ENCODE assay signal across 11 cellular contexts in the genomic region with DNA sequence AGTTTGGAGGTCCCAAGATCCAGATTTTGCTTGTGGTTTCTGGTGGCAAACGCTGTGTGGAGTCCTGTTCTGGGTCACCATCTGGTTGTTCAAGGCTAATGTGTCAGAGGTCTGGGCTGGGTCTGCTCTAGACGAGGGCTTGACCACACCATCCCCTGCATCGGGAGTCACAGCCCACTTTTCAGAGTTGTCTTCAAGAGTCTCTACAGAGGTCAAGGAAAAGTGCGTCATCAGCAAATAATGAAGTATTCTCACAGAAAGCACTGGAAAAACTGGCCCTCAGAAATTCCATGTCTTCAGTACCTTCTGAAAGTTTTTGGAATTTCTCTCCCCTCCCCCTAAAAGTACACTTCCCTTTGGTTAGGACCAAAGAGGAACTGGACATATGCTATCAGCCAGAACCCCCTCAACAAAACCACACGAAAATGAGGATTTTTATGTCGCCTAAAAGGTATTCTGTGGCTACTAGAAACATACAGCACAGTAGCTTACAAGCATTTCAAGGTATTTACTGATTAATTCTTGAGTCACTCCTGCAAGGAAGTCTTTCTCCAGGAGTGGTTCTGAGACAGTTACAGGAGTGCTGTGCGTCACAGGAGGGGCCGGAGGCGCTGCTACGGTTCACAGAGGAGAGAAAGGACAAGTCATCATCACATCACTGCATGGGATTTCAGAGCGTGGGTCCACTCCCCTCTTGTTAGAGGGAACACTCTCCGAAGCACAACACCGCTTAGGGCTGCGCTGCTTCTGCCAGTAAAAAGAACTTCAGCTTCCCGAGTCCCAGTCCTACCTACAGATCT. TPM values are rescaled to one million over a fixed set of nuclear protein-coding genes. Genes with fewer than 3 reads are reported as not detected.
A peak's percentile ranks its signal among the peaks of the same experiment; 100 is the strongest.
DNase-seq lines count a peak whose midpoint lies in the region; ATAC-seq, FAIRE-seq and TF ChIP-seq lines count a peak whose summit lies in the region.
"Had no signal": no experiment of that assay in that cellular context is flagged by ENCODE, and none has a peak within 500 bp of the region (broad histone marks: within the 10 kb centered on the region; RNA-seq: fewer than 3 reads in every experiment).

No MANE protein-coding gene starts in this region.

- peaks cover 47% of the 10 kb centered on the region for H3K36me3 Mint-ChIP-seq in CD4-positive, CD25-positive, alpha-beta regulatory T cell
- H3K36me3 Mint-ChIP-seq in naive thymus-derived CD8-positive, alpha-beta T cell: peaks cover 4 to 89% (median 17%) of the 10 kb centered on the region in 3 donors

- H3K27me3 ChIP-seq in CD4-positive, CD25-positive, alpha-beta regulatory T cell (ENCODE audit: control insufficient read depth, insufficient read depth, low read length): no peaks in the 10 kb centered on the region

- FAIRE-seq in HTR-8/SVneo (lab: Jason Lieb, UNC): no peak
- FAIRE-seq: colon had no signal

- H3K4me1 ChIP-seq in CD4-positive, CD25-positive, alpha-beta regulatory T cell (ENCODE audit: control insufficient read depth, insufficient read depth, low read length, poor library complexity, severe bottlenecking): peaks cover 5% of the 10 kb centered on the region

- in situ Hi-C loops in astrocyte of the cerebellum (cut with HindIII; ENCODE audit: low sequenced_read_pairs): no loop called here

- DNase-seq in CD4-positive, CD25-positive, alpha-beta regulatory T cell: no peak
- DNase-seq in HTR-8/SVneo (ENCODE audit: insufficient read length, low spot score) (peak; percentile 19), astrocyte of the cerebellum (ENCODE audit: low read depth) (peak; percentile 40), SW 1271 (lab: John Stamatoyannopoulos, UW) (no peak), NCI-H146 (lab: John Stamatoyannopoulos, UW) (no peak), NOMO-1 treated with DMSO at 0.1 percent for 48 hours (lab: John Stamatoyannopoulos, UW; ENCODE audit: unreplicated experiment) (no peak)
- no peak for DNase-seq in naive thymus-derived CD8-positive, alpha-beta T cell
- DNase-seq: NCI-H1092 had no signal

- POLR2A ChIA-PET in naive thymus-derived CD8-positive, alpha-beta T cell (lab: Charles Lee): no interaction called here

- no peaks in the 10 kb centered on the region for H3K9me3 Mint-ChIP-seq in CD4-positive, CD25-positive, alpha-beta regulatory T cell
- H3K9me3 Mint-ChIP-seq in naive thymus-derived CD8-positive, alpha-beta T cell: no peaks in the 10 kb centered on the region

- peak overlapping the region in 1 of 4 donors; percentile 38 for H3K4me3 Mint-ChIP-seq in CD4-positive, CD25-positive, alpha-beta regulatory T cell
- peak overlapping the region in 3 of 10 donors; percentile 22 to 68 (median 48) for H3K4me3 Mint-ChIP-seq in naive thymus-derived CD8-positive, alpha-beta T cell

- H3K4me1 Mint-ChIP-seq in CD4-positive, CD25-positive, alpha-beta regulatory T cell: peaks cover 7 to 21% (median 13%) of the 10 kb centered on the region in 4 donors
- H3K4me1 Mint-ChIP-seq in naive thymus-derived CD8-positive, alpha-beta T cell: peaks cover 12 to 32% (median 30%) of the 10 kb centered on the region in 4 donors

- TF ChIP-seq CTCF in astrocyte of the cerebellum (IDR thresholded peaks at IDR 0.05; ENCODE audit: low read depth, low read length, missing control alignments): no peak

- peaks cover 84% of the 10 kb centered on the region for H3K36me3 ChIP-seq in CD4-positive, CD25-positive, alpha-beta regulatory T cell (ENCODE audit: control insufficient read depth, insufficient read depth, low read length)

- no peaks in the 10 kb centered on the region for H3K27me3 Mint-ChIP-seq in CD4-positive, CD25-positive, alpha-beta regulatory T cell
- H3K27me3 Mint-ChIP-seq in naive thymus-derived CD8-positive, alpha-beta T cell: no peaks in the 10 kb centered on the region

- no peak overlapping the region for H3K4me3 ChIP-seq in CD4-positive, CD25-positive, alpha-beta regulatory T cell (ENCODE audit: low read depth, low read length)
- no peak overlapping the region for H3K4me3 ChIP-seq in astrocyte of the cerebellum (ENCODE audit: low read depth, low read length)
- H3K4me3 ChIP-seq: lung had no signal

- H3K9me3 ChIP-seq in CD4-positive, CD25-positive, alpha-beta regulatory T cell (ENCODE audit: control insufficient read depth in 2 of 2, low read length in 2 of 2): no peaks in the 10 kb centered on the region

- peak overlapping the region; percentile 74 to 79 (median 78) for H3K27ac Mint-ChIP-seq in CD4-positive, CD25-positive, alpha-beta regulatory T cell
- peak overlapping the region; percentile 69 to 93 (median 82) for H3K27ac Mint-ChIP-seq in naive thymus-derived CD8-positive, alpha-beta T cell

- no peak for ATAC-seq in CD4-positive, CD25-positive, alpha-beta regulatory T cell (ENCODE audit: low read depth in 2 of 2)
- ATAC-seq in naive thymus-derived CD8-positive, alpha-beta T cell: no peak
- ATAC-seq in HG02884 (IDR thresholded peaks at IDR 0.05; ENCODE audit: unreplicated experiment): no peak

- H3K27ac ChIP-seq in CD4-positive, CD25-positive, alpha-beta regulatory T cell (ENCODE audit: insufficient read depth, low read length, poor library complexity, severe bottlenecking): no peak overlapping the region

RNA-seq across cellular contexts. Expression of a gene that starts 35.4 kb away (rescaled TPM):
- total RNA-seq in CD4-positive, CD25-positive, alpha-beta regulatory T cell: 13.8 TPM
- 1 to 10 TPM; 2.6 to 5.6 (median 2.9) TPM for polyA plus RNA-seq in CD4-positive, CD25-positive, alpha-beta regulatory T cell
- total RNA-seq in naive thymus-derived CD8-positive, alpha-beta T cell: 10 to 100 TPM; 28.9 to 30.0 TPM
- polyA plus RNA-seq in naive thymus-derived CD8-positive, alpha-beta T cell: 1 to 10 TPM; 2.1 to 4.9 (median 3.4) TPM

Comparison
In these comparisons a context has a peak if more than half of its experiments do, and no peak if none do; other contexts are left out.
1. DNase-seq: peak in HTR-8/SVneo (single experiment) and astrocyte of the cerebellum (single experiment); none in CD4-positive, CD25-positive, alpha-beta regulatory T cell (0 of 3), naive thymus-derived CD8-positive, alpha-beta T cell (0 of 10), SW 1271 (0 of 2), NCI-H146 (single experiment) and NOMO-1 treated with DMSO at 0.1 percent for 48 hours (single experiment).